ENCODE assay signal across 7 cellular contexts in genomic region chr16:1225728-1226311, GRCh38. TPM values are rescaled to one million over a fixed set of nuclear protein-coding genes. Genes with fewer than 3 reads are reported as not detected.
"Had no signal": no experiment of that assay in that cellular context is flagged by ENCODE, and none has a peak within 500 bp of the region (broad histone marks: within the 10 kb centered on the region; RNA-seq: fewer than 3 reads in every experiment).

No MANE protein-coding gene starts in this region.

RNA-seq across cellular contexts. Expression of gene TPSG1, which starts 0.8 kb away (rescaled TPM):
- total RNA-seq: activated T-cell treated with anti-CD3 and anti-CD28 coated beads, Interleukin-2, amount 50 U/mL, for 4 hours; ascending aorta; endodermal cell; left ventricle myocardium superior; renal cortical epithelial cell; smooth muscle cell had no signal
- polyA plus RNA-seq: keratinocyte, smooth muscle cell had no signal

RNA-seq across cellular contexts. Expression of gene TPSB2, which starts 4.2 kb away (rescaled TPM):
- total RNA-seq: ascending aorta, endodermal cell, renal cortical epithelial cell, smooth muscle cell had no signal
- polyA plus RNA-seq: keratinocyte, smooth muscle cell had no signal

RNA-seq across cellular contexts. Expression of gene TPSAB1, which starts 14.7 kb away (rescaled TPM):
- total RNA-seq: endodermal cell, renal cortical epithelial cell, smooth muscle cell had no signal
- polyA plus RNA-seq: keratinocyte, smooth muscle cell had no signal

RNA-seq across cellular contexts. Expression of gene TPSD1, which starts 30.0 kb away (rescaled TPM):
- total RNA-seq: endodermal cell, renal cortical epithelial cell, smooth muscle cell had no signal
- polyA plus RNA-seq: keratinocyte, smooth muscle cell had no signal
